29 cellular contexts compared by ENCODE assay signal in genomic region chr2:21655136-21655535, GRCh38.
"Had no signal": no experiment of that assay in that cellular context is flagged by ENCODE, and none has a peak within 500 bp of the region (broad histone marks: within the 10 kb centered on the region; RNA-seq: fewer than 3 reads in every experiment).

No MANE protein-coding gene starts in this region.

- H3K36me3 ChIP-seq: ovary, spleen, suprapubic skin, tibial artery, transverse colon, upper lobe of right lung, uterus had no signal

- H3K4me3 ChIP-seq: ovary, psoas muscle, skin epidermis, smooth muscle cell, spleen, suprapubic skin, testis, tibial artery, transverse colon, upper lobe of right lung, uterus had no signal

- H3K27me3 ChIP-seq: ovary, spleen, suprapubic skin, testis, tibial artery, transverse colon, upper lobe of right lung, uterus had no signal

- H3K27ac ChIP-seq: ovary, parathyroid adenoma, psoas muscle, skin epidermis, spleen, suprapubic skin, testis, tibial artery, transverse colon, upper lobe of right lung, uterus had no signal

- H3K9ac ChIP-seq: parathyroid adenoma had no signal

- DNase-seq: naive thymus-derived CD8-positive, alpha-beta T cell; nephron progenitor cell; occipital lobe; ovary; posterior cingulate gyrus; psoas muscle; right cardiac atrium; spleen; stimulated activated CD4-positive, alpha-beta T cell treated with anti-CD3 and anti-CD28 coated beads, Interleukin-12 subunit alpha, Interleukin-12 subunit beta, amount 100 ng/mL, for 4 hours; stimulated activated CD4-positive, alpha-beta T cell treated with anti-CD3 and anti-CD28 coated beads, Interleukin-1b, Interleukin-23, amount 100 ng/mL, for 48 hours; stimulated activated CD4-positive, alpha-beta T cell treated with anti-CD3 and anti-CD28 coated beads, Interleukin-4, amount 100 ng/mL, for 1 hour; stimulated activated CD4-positive, alpha-beta T cell treated with anti-CD3 and anti-CD28 coated beads, Interleukin-4, amount 100 ng/mL, for 4 hours; stimulated activated CD8-positive, alpha-beta memory T cell treated with anti-CD3 and anti-CD28 coated beads, Interleukin-4, amount 100 ng/mL, for 48 hours; stimulated activated naive CD4-positive, alpha-beta T cell; stimulated activated naive CD8-positive, alpha-beta T cell treated with anti-CD3 and anti-CD28 coated beads, Interleukin-15, amount 100 ng/mL, for 72 hours; stimulated activated naive CD8-positive, alpha-beta T cell treated with anti-CD3 and anti-CD28 coated beads, Interleukin-15, Interleukin-2, amounts not matched to agents 100 U/mL and 50 U/mL, for 24 hours; substantia nigra; testis; tibial artery; transverse colon; upper lobe of right lung; uterus had no signal

- H2AFZ ChIP-seq: parathyroid adenoma had no signal

- ATAC-seq: naive thymus-derived CD8-positive, alpha-beta T cell; natural killer cell treated with Interleukin-12 subunit alpha and Interleukin-12 subunit beta and Interleukin-15 and Interleukin-18, amount 100 ng/mL, for 72 hours; psoas muscle; right cardiac atrium; sciatic nerve; stimulated activated memory B cell treated with anti-CD40 and anti-IgM and Interleukin-4, amounts not matched to agents 10 μg/mL and 1 μg/mL and 100 μg/mL, for 72 hours; stimulated activated naive CD8-positive, alpha-beta T cell treated with anti-CD3 and anti-CD28 coated beads, Interleukin-15, amount 100 ng/mL, for 72 hours; stimulated activated naive CD8-positive, alpha-beta T cell treated with anti-CD3 and anti-CD28 coated beads, Interleukin-15, Interleukin-2, amounts not matched to agents 100 U/mL and 50 U/mL, for 24 hours; upper lobe of right lung had no signal

- H3K9me3 ChIP-seq: ovary, psoas muscle, spleen, suprapubic skin, testis, tibial artery, transverse colon, upper lobe of right lung, uterus had no signal

- H3K4me2 ChIP-seq: smooth muscle cell had no signal

- H3K4me1 ChIP-seq: parathyroid adenoma, psoas muscle, spleen, suprapubic skin, testis, tibial artery, upper lobe of right lung, uterus had no signal
